In the genomic region with DNA sequence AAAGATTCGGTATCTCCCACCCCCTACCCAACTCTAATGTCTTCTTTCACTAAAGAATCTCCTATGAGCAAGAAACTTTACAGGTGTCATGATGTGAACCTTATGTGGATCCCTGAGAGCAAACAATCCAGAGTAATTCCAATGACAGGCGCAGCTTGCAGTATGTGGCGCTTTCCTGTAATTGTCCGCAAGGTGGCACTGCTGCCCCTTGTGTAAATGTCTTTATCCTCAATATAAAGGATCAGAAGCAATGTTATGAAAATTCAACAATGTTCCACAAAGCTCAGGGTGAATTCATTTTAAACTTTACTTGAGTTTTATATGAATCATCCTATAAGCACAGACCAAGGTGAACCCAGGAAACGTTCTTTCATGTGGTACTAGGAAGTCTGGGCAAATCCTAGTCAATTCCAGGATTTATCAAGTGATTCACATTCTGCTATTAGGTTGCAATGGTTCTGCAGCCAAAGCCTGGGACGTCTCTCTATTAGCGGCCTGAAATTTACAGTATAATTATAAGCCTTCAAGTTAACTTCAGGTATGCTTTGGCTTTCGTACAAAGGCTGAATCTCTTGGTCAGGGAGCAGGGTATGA, we compare ENCODE assay signal across 8 cellular contexts.
DNase-seq lines count a peak whose midpoint lies in the region; TF ChIP-seq lines count a peak whose summit lies in the region.

No MANE protein-coding gene starts in this region.

- peak; percentile 74 for DNase-seq in ELR (ENCODE audit: low read depth)
- peak; percentile 52 for DNase-seq in HFF-Myc (ENCODE audit: extremely low read depth, low read depth)
- peak; percentile 2 to 5 for DNase-seq in NCI-H187 (lab: John Stamatoyannopoulos, UW)
- peak; percentile 68 for DNase-seq in UCSD-AML1 (lab: John Stamatoyannopoulos, UW; ENCODE audit: unreplicated experiment)
- DNase-seq in iPS DF 4.7 (ENCODE audit: extremely low read depth, low spot score) = peak; percentile 41
- peak; percentile 86 for DNase-seq in spleen
- DNase-seq in cortex of kidney (lab: John Stamatoyannopoulos, UW) = no peak

- no peak overlapping the region for H3K4me3 Mint-ChIP-seq in brain

- H3K36me3 ChIP-seq in spleen = peaks cover 0 to 9% (median 0%) of the 10 kb centered on the region in 6 donors

- peaks cover 0 to 12% (median 0%) of the 10 kb centered on the region in 7 donors for H3K27me3 ChIP-seq in spleen (replicated peaks in 1 of 7)

- intact Hi-C loops in spleen (cut with DNase I; ENCODE audit: low total_unique reads) = no loop called here

- H3K9me3 Mint-ChIP-seq in brain = peaks cover 0 to 5% (median 0%) of the 10 kb centered on the region in 5 experiments

- H3K27ac Mint-ChIP-seq in brain = peak overlapping the region in 1 of 5 experiments; percentile 21

- TF ChIP-seq POLR2A in spleen (IDR thresholded peaks at IDR 0.05) = no peak

- WGBS in spleen, 5 donors = 31 to 33% (median 31%) methylated on average over 8 of the region's 8 CpGs

- H3K36me3 Mint-ChIP-seq in brain = no peaks in the 10 kb centered on the region

- no peak overlapping the region for H3K27ac ChIP-seq in spleen

- H3K9me3 ChIP-seq in spleen = no peaks in the 10 kb centered on the region

- peaks cover 0 to 8% (median 0%) of the 10 kb centered on the region in 6 donors for H3K4me1 ChIP-seq in spleen

- peaks cover 8% of the 10 kb centered on the region for H3K27me3 Mint-ChIP-seq in brain

- H3K4me1 Mint-ChIP-seq in brain = no peaks in the 10 kb centered on the region

- TF ChIP-seq CTCF in HFF-Myc (IDR thresholded peaks at IDR 0.05; ENCODE audit: low read depth, low read length, missing control alignments) (peak; percentile 82), brain (conservative IDR thresholded peaks at IDR 0.05) (peak; percentile 91 to 93), spleen (IDR thresholded peaks at IDR 0.05 in 8 of 11, conservative IDR thresholded peaks at IDR 0.05 in 3 of 11) (peak; percentile 65 to 94 (median 90))

- no peak overlapping the region for H3K4me3 ChIP-seq in HFF-Myc (replicated peaks; ENCODE audit: low read depth, low read length)
- no peak overlapping the region for H3K4me3 ChIP-seq in spleen
